4 cellular contexts compared by ENCODE assay signal in the genomic region with DNA sequence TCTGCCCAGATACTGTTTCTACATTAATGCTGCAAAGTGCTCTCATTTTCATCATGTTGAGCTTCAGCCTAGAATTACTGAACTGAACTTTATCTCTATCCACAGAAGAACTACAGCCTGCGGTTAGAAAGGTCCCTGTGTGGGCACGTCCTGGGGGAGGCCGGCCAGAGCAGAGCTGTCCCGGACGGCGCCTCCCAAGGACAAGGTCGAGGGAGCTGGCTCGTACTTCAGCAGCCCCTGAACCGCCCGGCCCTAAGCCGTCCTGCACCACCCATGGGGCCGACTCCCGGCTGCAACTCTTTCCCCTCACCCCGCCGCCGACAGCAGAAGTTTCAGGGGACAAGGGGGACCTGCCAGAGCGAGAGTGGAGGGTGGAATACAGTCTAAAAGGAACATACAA. TPM values are rescaled to one million over a fixed set of nuclear protein-coding genes. Genes with fewer than 3 reads are reported as not detected.
"Had no signal": no experiment of that assay in that cellular context is flagged by ENCODE, and none has a peak within 500 bp of the region (broad histone marks: within the 10 kb centered on the region; RNA-seq: fewer than 3 reads in every experiment).

No MANE protein-coding gene starts in this region.

RNA-seq across cellular contexts. Expression of gene LRRC61, which starts 54.4 kb away (rescaled TPM):
- total RNA-seq: H4, HFFc6, HT1080, IMR-90 had no signal

RNA-seq across cellular contexts. Expression of gene ACTR3C, which starts 54.5 kb away (rescaled TPM):
- total RNA-seq: HFFc6, HT1080, IMR-90 had no signal
- polyA plus RNA-seq: IMR-90 had no signal
